In the genomic region with DNA sequence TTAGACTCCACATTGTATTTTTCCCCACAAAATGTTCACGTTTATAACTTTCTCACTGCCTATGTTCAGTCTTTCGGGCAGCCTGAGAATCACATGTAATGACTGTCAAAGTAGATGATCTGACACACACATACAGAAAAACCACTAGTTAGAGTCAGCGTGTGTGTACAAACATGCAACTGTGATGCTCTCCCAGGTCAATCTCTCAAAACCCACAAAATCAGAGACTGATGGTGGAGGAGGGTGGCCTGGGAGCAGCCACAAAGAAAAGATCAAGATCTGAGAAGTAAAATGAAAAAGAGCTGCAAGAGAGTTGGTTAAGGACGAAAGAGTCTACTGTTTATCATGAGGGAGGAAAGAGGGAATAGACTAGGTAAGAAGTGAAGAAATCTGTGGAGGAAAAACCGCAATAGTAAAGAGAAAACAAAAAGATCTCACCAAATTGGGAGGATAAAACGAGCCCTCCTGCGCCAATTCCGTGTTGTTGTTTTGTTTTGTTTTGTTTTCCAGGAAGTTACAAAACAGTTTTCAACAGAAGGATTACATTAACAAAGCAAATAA, we compare ENCODE assay signal across 8 cellular contexts. TPM values are rescaled to one million over a fixed set of nuclear protein-coding genes. Genes with fewer than 3 reads are reported as not detected.
DNase-seq lines count a peak whose midpoint lies in the region; ATAC-seq, FAIRE-seq and TF ChIP-seq lines count a peak whose summit lies in the region.

No MANE protein-coding gene starts in this region.

- H3K9me3 ChIP-seq in keratinocyte (ENCODE audit: control insufficient read depth, low read depth, low read length): no peaks in the 10 kb centered on the region
- H3K9me3 ChIP-seq in thoracic aorta: no peaks in the 10 kb centered on the region

- H2AFZ ChIP-seq in keratinocyte (ENCODE audit: control insufficient read depth, low read length): no peak overlapping the region

- H3K4me1 ChIP-seq in keratinocyte (ENCODE audit: control insufficient read depth, extremely low read depth, insufficient read depth, low read length): peaks cover 37% of the 10 kb centered on the region
- peaks cover 30 to 52% of the 10 kb centered on the region in 2 donors for H3K4me1 ChIP-seq in thoracic aorta (ENCODE audit: control insufficient read depth in 1 of 2, low read depth in 2 of 2)

- CTCF ChIA-PET in activated CD4-positive, alpha-beta T cell treated with anti-CD3 and anti-CD28 coated beads for 36 hours (lab: Charles Lee): interaction anchor here (0.7 to 2.3 kb wide), 7 partner anchors 10 to 337 kb away, joined by 3 to 8 read pairs (median 4); no protein-coding TSS in a partner anchor

- no peaks in the 10 kb centered on the region for H3K9me1 ChIP-seq in keratinocyte (ENCODE audit: control insufficient read depth, extremely low read depth, insufficient read depth, low read length)

- H3K4me3 ChIP-seq in keratinocyte (ENCODE audit: control insufficient read depth in 2 of 3, extremely low read depth in 1 of 3, insufficient read depth in 2 of 3, low read depth in 1 of 3, low read length in 3 of 3) (peak overlapping the region; percentile 88 to 95 (median 94)), thoracic aorta (peak overlapping the region; percentile 87)

- dilution Hi-C loops in keratinocyte (cut with MboI; ENCODE audit: extremely low pct_ligation_motif_present, low sequenced_read_pairs): no loop called here

- intact Hi-C loops in activated CD4-positive, alpha-beta T cell treated with anti-CD3 and anti-CD28 coated beads for 36 hours (cut with DNase I, micrococcal nuclease): loop anchor here (2.0 to 10.0 kb wide), 7 partner anchors 29 to 775 kb away; a partner anchor contains a TSS

- no peak for DNase-seq in activated CD4-positive, alpha-beta T cell treated with anti-CD3 and anti-CD28 coated beads for 36 hours
- DNase-seq in activated CD4-positive, alpha-beta T cell treated with anti-CD3 and anti-CD28 coated beads, Interleukin-2, amount 50 U/mL, for 1 hour: no peak
- DNase-seq in keratinocyte (ENCODE audit: low read depth, low spot score) (no peak), thoracic aorta (ENCODE audit: low spot score) (no peak), omental fat pad (ENCODE audit: low spot score) (no peak), iPS-NIHi11 (ENCODE audit: low spot score) (no peak)
- DNase-seq in central memory CD4-positive, alpha-beta T cell: no peak

- H3K27me3 ChIP-seq in keratinocyte (ENCODE audit: control insufficient read depth, extremely low read depth, insufficient read depth, low read length) (no peaks in the 10 kb centered on the region), thoracic aorta (replicated peaks; ENCODE audit: insufficient read depth) (no peaks in the 10 kb centered on the region)

- H3K4me3 Mint-ChIP-seq in activated CD4-positive, alpha-beta T cell treated with anti-CD3 and anti-CD28 coated beads for 36 hours: peak overlapping the region; percentile 86
- peak overlapping the region; percentile 90 for H3K4me3 Mint-ChIP-seq in activated T-helper 17 cell treated with anti-CD3 and anti-CD28 coated beads, Interleukin-2, amount 50 U/mL, for 72 hours

- peak overlapping the region; percentile 99 for H3K4me2 ChIP-seq in keratinocyte (ENCODE audit: control insufficient read depth, extremely low read depth, insufficient read depth, low read depth, low read length)

- H3K79me2 ChIP-seq in keratinocyte (ENCODE audit: control insufficient read depth, insufficient read depth, low read length): peaks cover 68% of the 10 kb centered on the region

- no peak for TF ChIP-seq CTCF in keratinocyte (optimal IDR thresholded peaks at IDR 0.05 in 1 of 3, IDR thresholded peaks at IDR 0.05 in 1 of 3, conservative IDR thresholded peaks at IDR 0.05 in 1 of 3; ENCODE audit: extremely low read depth in 1 of 3, insufficient read depth in 2 of 3, low read length in 3 of 3)
- TF ChIP-seq CTCF in thoracic aorta (IDR thresholded peaks at IDR 0.05): no peak
- TF ChIP-seq CTCF in omental fat pad (IDR thresholded peaks at IDR 0.05): no peak

- H3K9ac ChIP-seq in keratinocyte (ENCODE audit: control insufficient read depth, extremely low read depth, insufficient read depth, low read length): peak overlapping the region; percentile 76

- peaks cover 2% of the 10 kb centered on the region for H4K20me1 ChIP-seq in keratinocyte (ENCODE audit: control insufficient read depth, extremely low read depth, insufficient read depth, low read length)

- no peaks in the 10 kb centered on the region for H3K36me3 ChIP-seq in keratinocyte (ENCODE audit: control insufficient read depth in 2 of 2, extremely low read depth in 1 of 2, insufficient read depth in 2 of 2, low read length in 2 of 2)
- H3K36me3 ChIP-seq in thoracic aorta: no peaks in the 10 kb centered on the region

- H3K4me1 Mint-ChIP-seq in activated CD4-positive, alpha-beta T cell treated with anti-CD3 and anti-CD28 coated beads for 36 hours: peaks cover 44% of the 10 kb centered on the region
- H3K4me1 Mint-ChIP-seq in activated T-helper 17 cell treated with anti-CD3 and anti-CD28 coated beads, Interleukin-2, amount 50 U/mL, for 72 hours: peaks cover 28% of the 10 kb centered on the region

- H3K27me3 Mint-ChIP-seq in activated CD4-positive, alpha-beta T cell treated with anti-CD3 and anti-CD28 coated beads for 36 hours: no peaks in the 10 kb centered on the region
- no peaks in the 10 kb centered on the region for H3K27me3 Mint-ChIP-seq in activated T-helper 17 cell treated with anti-CD3 and anti-CD28 coated beads, Interleukin-2, amount 50 U/mL, for 72 hours

- H3K27ac Mint-ChIP-seq in activated CD4-positive, alpha-beta T cell treated with anti-CD3 and anti-CD28 coated beads for 36 hours: peak overlapping the region; percentile 64
- peak overlapping the region; percentile 81 for H3K27ac Mint-ChIP-seq in activated T-helper 17 cell treated with anti-CD3 and anti-CD28 coated beads, Interleukin-2, amount 50 U/mL, for 72 hours

- FAIRE-seq in keratinocyte (lab: Jason Lieb, UNC): peak; percentile 36

- peaks cover 36% of the 10 kb centered on the region for H3K36me3 Mint-ChIP-seq in activated CD4-positive, alpha-beta T cell treated with anti-CD3 and anti-CD28 coated beads for 36 hours (ENCODE audit: low read depth)
- H3K36me3 Mint-ChIP-seq in activated T-helper 17 cell treated with anti-CD3 and anti-CD28 coated beads, Interleukin-2, amount 50 U/mL, for 72 hours (ENCODE audit: low read depth): peaks cover 64% of the 10 kb centered on the region

- no peaks in the 10 kb centered on the region for H3K9me3 Mint-ChIP-seq in activated CD4-positive, alpha-beta T cell treated with anti-CD3 and anti-CD28 coated beads for 36 hours (ENCODE audit: low read depth)
- no peaks in the 10 kb centered on the region for H3K9me3 Mint-ChIP-seq in activated T-helper 17 cell treated with anti-CD3 and anti-CD28 coated beads, Interleukin-2, amount 50 U/mL, for 72 hours

- no peak for ATAC-seq in activated CD4-positive, alpha-beta T cell treated with anti-CD3 and anti-CD28 coated beads for 36 hours
- peak; percentile 13 for ATAC-seq in activated T-helper 17 cell treated with anti-CD3 and anti-CD28 coated beads, Interleukin-2, amount 50 U/mL, for 72 hours (replicated peaks)
- ATAC-seq in thoracic aorta (ENCODE audit: insufficient number of reproducible peaks, low FRiP score, low read depth): no peak
- no peak for ATAC-seq in omental fat pad (ENCODE audit: low FRiP score)

- POLR2A ChIA-PET in activated CD4-positive, alpha-beta T cell treated with anti-CD3 and anti-CD28 coated beads for 36 hours (lab: Charles Lee): no interaction called here

- H3K27ac ChIP-seq in keratinocyte (ENCODE audit: control insufficient read depth, insufficient read depth, low read length) (peak overlapping the region; percentile 65), thoracic aorta (peak overlapping the region; percentile 95 to 96)

RNA-seq across cellular contexts. Expression of a gene that starts 2.3 kb away (rescaled TPM):
- total RNA-seq in activated CD4-positive, alpha-beta T cell treated with anti-CD3 and anti-CD28 coated beads for 36 hours: 10 to 100 TPM; 31.5 to 43.7 TPM
- total RNA-seq in activated T-helper 17 cell treated with anti-CD3 and anti-CD28 coated beads, Interleukin-2, amount 50 U/mL, for 72 hours: 10 to 100 TPM; 26.5 to 27.3 TPM
- polyA plus RNA-seq in keratinocyte: 15.5 to 34.1 TPM (median 17.6 TPM) in 3 replicates
- 12.7 TPM for polyA plus RNA-seq in keratinocyte (2011; ENCODE audit: low read depth)
- 17.4 and 40.9 TPM in 2 replicates for polyA plus RNA-seq in keratinocyte (2011; cell fraction: cytosol; rRNA removed)
- polyA plus RNA-seq in keratinocyte (2011; cell fraction: nucleus; rRNA removed): 11.8 and 16.1 TPM in 2 replicates
- polyA plus RNA-seq in keratinocyte (2012; ENCODE audit: low replicate concordance): 18.3 and 18.7 TPM in 2 replicates
- 2.9 to 44.8 TPM (median 15.0 TPM) in 3 replicates for polyA minus RNA-seq in keratinocyte
- 22.3 TPM for polyA minus RNA-seq in keratinocyte (2011; cell fraction: cytosol; rRNA and poly(A)+ RNA removed)
- polyA minus RNA-seq in keratinocyte (2011; cell fraction: nucleus; rRNA and poly(A)+ RNA removed): 13.2 and 15.7 TPM in 2 replicates
- 10 to 100 TPM; 40.6 to 42.7 TPM for total RNA-seq in thoracic aorta
- 10 to 100 TPM; 24.6 to 48.2 (median 37.2) TPM for total RNA-seq in omental fat pad
